Comparison of ENCODE assay signal across 9 cellular contexts in genomic region chr14:61663312-61663974, GRCh38. TPM values are rescaled to one million over a fixed set of nuclear protein-coding genes. Genes with fewer than 3 reads are reported as not detected.
DNase-seq lines count a peak whose midpoint lies in the region; ATAC-seq, FAIRE-seq and TF ChIP-seq lines count a peak whose summit lies in the region.
"Had no signal": no experiment of that assay in that cellular context is flagged by ENCODE, and none has a peak within 500 bp of the region (broad histone marks: within the 10 kb centered on the region; RNA-seq: fewer than 3 reads in every experiment).

No MANE protein-coding gene starts in this region.

- DNase-seq in GM10248 (ENCODE audit: extremely low spot score) (peak; percentile 41), T-helper 17 cell (no peak), naive B cell (peak; percentile 73), NCI-H748 (lab: John Stamatoyannopoulos, UW; ENCODE audit: unreplicated experiment) (no peak), urothelium cell line (ENCODE audit: low spot score) (no peak), NCI-H1417 (lab: John Stamatoyannopoulos, UW) (no peak), COLO668 (lab: John Stamatoyannopoulos, UW; ENCODE audit: unreplicated experiment) (no peak)

- H3K27ac Mint-ChIP-seq in T-helper 17 cell, result peak overlapping the region; percentile 98
- H3K27ac Mint-ChIP-seq in naive B cell, result peak overlapping the region; percentile 45 to 97 (median 96)

- peaks cover 40% of the 10 kb centered on the region for H3K4me1 Mint-ChIP-seq in T-helper 17 cell
- H3K4me1 Mint-ChIP-seq in naive B cell, result peaks cover 39 to 58% (median 56%) of the 10 kb centered on the region in 3 donors

- CTCF ChIA-PET in GM10248 (lab: Yijun Ruan, JAX), result interaction anchor here (1.0 to 1.1 kb wide), 2 partner anchors 37 to 188 kb away, joined by 3 to 4 read pairs; no protein-coding TSS in a partner anchor

- POLR2A ChIA-PET in GM10248 (lab: Yijun Ruan, JAX), result interaction anchor here (0.6 to 2.2 kb wide), 2 partner anchors 32 to 1442 kb away, joined by 3 to 7 read pairs; partner anchors contain the start of gene HIF1A

- H3K9me3 ChIP-seq in T-helper 17 cell (ENCODE audit: control insufficient read depth, low read length, poor library complexity, severe bottlenecking), result no peaks in the 10 kb centered on the region

- no peak for TF ChIP-seq CTCF in GM10248 (IDR thresholded peaks at IDR 0.05; ENCODE audit: control extremely low read depth, extremely low read depth, low read depth, missing control alignments)

- FAIRE-seq in urothelium cell line (lab: Jason Lieb, UNC), result no peak

- ATAC-seq in HG03342 (IDR thresholded peaks at IDR 0.05; ENCODE audit: unreplicated experiment) (peak; percentile 11), T-helper 17 cell (peak; percentile 18), naive B cell (ENCODE audit: low read depth in 2 of 2) (peak; percentile 91 to 93)

- H3K36me3 Mint-ChIP-seq in T-helper 17 cell (ENCODE audit: low read depth) (no peaks in the 10 kb centered on the region), naive B cell (no peaks in the 10 kb centered on the region)
- H3K36me3 Mint-ChIP-seq: type B pancreatic cell had no signal

- H3K27me3 Mint-ChIP-seq in T-helper 17 cell (no peaks in the 10 kb centered on the region), naive B cell (no peaks in the 10 kb centered on the region)
- H3K27me3 Mint-ChIP-seq: type B pancreatic cell had no signal

- H3K9me3 Mint-ChIP-seq in naive B cell, result peaks cover 0 to 3% (median 0%) of the 10 kb centered on the region in 7 donors
- H3K9me3 Mint-ChIP-seq: type B pancreatic cell had no signal

- H3K4me3 Mint-ChIP-seq in T-helper 17 cell (peak overlapping the region; percentile 78), naive B cell (peak overlapping the region; percentile 39 to 87 (median 77))
- H3K4me3 Mint-ChIP-seq: type B pancreatic cell had no signal

RNA-seq across cellular contexts. Expression of gene HIF1A, which starts 31.9 kb away (rescaled TPM):
- total RNA-seq in T-helper 17 cell, result 100 to 1,000 TPM; 175 to 204 TPM
- polyA plus RNA-seq in naive B cell (ENCODE audit: low read depth in 6 of 6), result 100 to 1,000 TPM; 109 to 152 (median 125) TPM

Comparison
In these comparisons a context has a peak if more than half of its experiments do, and no peak if none do; other contexts are left out.
1. DNase-seq: peak in GM10248 (single experiment) and naive B cell (single experiment); none in T-helper 17 cell (0 of 3), NCI-H748 (single experiment), urothelium cell line (single experiment), NCI-H1417 (0 of 3) and COLO668 (single experiment).
2. ATAC-seq: peak in every context shown above with its lines; median percentile 92 in naive B cell; 18 in T-helper 17 cell; 11 in HG03342.